Comparison of ENCODE assay signal across 2 cellular contexts in the genomic region with DNA sequence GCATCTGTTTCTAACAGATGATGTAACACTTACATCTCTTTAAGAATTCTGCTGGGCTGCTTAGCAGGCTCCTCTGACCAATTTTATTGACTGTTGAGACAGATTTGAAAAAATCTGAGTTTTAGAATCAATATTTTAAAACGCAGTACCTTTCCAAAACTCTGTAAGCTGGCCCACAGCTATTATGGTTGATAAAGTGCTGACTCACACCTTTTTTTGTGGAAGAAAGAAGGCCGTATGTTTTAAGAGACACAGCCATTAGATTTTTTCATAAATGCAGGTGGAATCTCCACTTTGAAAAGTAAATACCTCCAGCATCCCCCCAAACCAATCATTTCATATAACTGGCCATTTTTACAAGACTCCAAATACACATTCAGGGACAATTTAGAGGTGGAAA.
TF ChIP-seq lines count a peak whose summit lies in the region.

No MANE protein-coding gene starts in this region.

TF ChIP-seq in A549, 52 proteins besides CTCF, POLR2A, EP300 and RAD21 (continued from another document):
- no peak for TF ChIP-seq ZSCAN20 (CRISPR knock-in tag; IDR thresholded peaks at IDR 0.05)
TF ChIP-seq in A549: peak in this region for 1.

TF ChIP-seq in IMR-90, 13 proteins besides CTCF, POLR2A, EP300 and RAD21 (continued from another document):
- TF ChIP-seq MAFK (IDR thresholded peaks at IDR 0.05; ENCODE audit: low read depth, low read length), result peak; percentile 94
TF ChIP-seq in IMR-90: peak in this region for 2.
